Comparison of ENCODE assay signal across 18 cellular contexts in genomic region chr1:158155673-158156072, GRCh38. TPM values are rescaled to one million over a fixed set of nuclear protein-coding genes. Genes with fewer than 3 reads are reported as not detected.
"Had no signal": no experiment of that assay in that cellular context is flagged by ENCODE, and none has a peak within 500 bp of the region (broad histone marks: within the 10 kb centered on the region; RNA-seq: fewer than 3 reads in every experiment).

No MANE protein-coding gene starts in this region.

- ATAC-seq: activated CD4-positive, CD25-positive, alpha-beta regulatory T cell treated with anti-CD3 and anti-CD28 coated beads, Interleukin-2, amount 50 U/mL, for 24 hours; esophagus mucosa; lower lobe of right lung; psoas muscle; sciatic nerve had no signal

- H3K4me1 ChIP-seq: psoas muscle, suprapubic skin had no signal

- DNase-seq: activated CD4-positive, alpha-beta T cell treated with anti-CD3 and anti-CD28 coated beads, Interleukin-2, amount 50 U/mL, for 1 hour; activated CD8-positive, alpha-beta memory T cell treated with anti-CD3 and anti-CD28 coated beads for 24 hours; activated naive CD4-positive, alpha-beta T cell treated with Interleukin-2 at 50 U/mL for 16 hours; anterior cingulate cortex; dorsolateral prefrontal cortex; hypothalamus; lower lobe of right lung; midbrain; psoas muscle; T-helper 2 cell; trophoblast cell had no signal

- H3K9me3 ChIP-seq: lower lobe of right lung, psoas muscle, suprapubic skin had no signal

- H3K4me3 ChIP-seq: dorsolateral prefrontal cortex, lower lobe of right lung, psoas muscle, suprapubic skin had no signal

- H3K27ac ChIP-seq: dorsolateral prefrontal cortex, lower lobe of right lung, psoas muscle, suprapubic skin had no signal

- H3K36me3 ChIP-seq: lower lobe of right lung, suprapubic skin had no signal

- H3K27me3 ChIP-seq: suprapubic skin had no signal

RNA-seq across cellular contexts. Expression of gene CD1D, which starts 25.0 kb away (rescaled TPM):
- total RNA-seq: chondrocyte, neural crest cell, osteocyte had no signal
